ENCODE assay signal across 13 cellular contexts in genomic region chr17:36942631-36943125, GRCh38. TPM values are rescaled to one million over a fixed set of nuclear protein-coding genes. Genes with fewer than 3 reads are reported as not detected.
DNase-seq lines count a peak whose midpoint lies in the region; ATAC-seq and TF ChIP-seq lines count a peak whose summit lies in the region.
"Had no signal": no experiment of that assay in that cellular context is flagged by ENCODE, and none has a peak within 500 bp of the region (broad histone marks: within the 10 kb centered on the region; RNA-seq: fewer than 3 reads in every experiment).

No MANE protein-coding gene starts in this region.

- peaks cover 52% of the 10 kb centered on the region for H3F3A ChIP-seq in GM23338 (replicated peaks; ENCODE audit: low read depth)

- H3K79me2 ChIP-seq in GM23338 (replicated peaks; ENCODE audit: insufficient read depth) = no peaks in the 10 kb centered on the region

- no peak overlapping the region for H3K9ac ChIP-seq in BLaER1 treated with 17β-estradiol and CSF1 and Interleukin-3, amounts not matched to agents 10 nM and 100 nM
- H3K9ac ChIP-seq in neuronal stem cell (ENCODE audit: low read depth, low read length, poor library complexity) = peak overlapping the region; percentile 12
- H3K9ac ChIP-seq: KMS-11 had no signal

- H2BK12ac ChIP-seq in neuronal stem cell (ENCODE audit: low read length) = peak overlapping the region; percentile 24

- peaks cover 22 to 50% (median 38%) of the 10 kb centered on the region in 11 experiments for H3K9me3 ChIP-seq in BLaER1 treated with 17β-estradiol and CSF1 and Interleukin-3, amounts not matched to agents 10 nM and 100 nM (replicated peaks in 1 of 11)
- H3K9me3 ChIP-seq in esophagus muscularis mucosa = no peaks in the 10 kb centered on the region
- H3K9me3 ChIP-seq in neuronal stem cell (replicated peaks in 1 of 2; ENCODE audit: control insufficient read depth in 2 of 2, insufficient read depth in 1 of 2, low read depth in 1 of 2, low read length in 2 of 2) = peaks cover 0 to 4% of the 10 kb centered on the region in 2 donors

- H3K4me1 Mint-ChIP-seq in GM23338 = peaks cover 70% of the 10 kb centered on the region

- H3K4me3 Mint-ChIP-seq in GM23338 = peak overlapping the region; percentile 47

- peak overlapping the region; percentile 73 for H4K8ac ChIP-seq in neuronal stem cell (ENCODE audit: low read depth, low read length)

- H3K27ac Mint-ChIP-seq in GM23338 = no peak overlapping the region

- TF ChIP-seq POLR2A in esophagus muscularis mucosa (IDR thresholded peaks at IDR 0.05; ENCODE audit: low read depth) = no peak

- peaks cover 11% of the 10 kb centered on the region; the same call in 2 of the 3 replicates for H3K9me3 Mint-ChIP-seq in GM23338

- peak overlapping the region; percentile 70 for H2AK5ac ChIP-seq in neuronal stem cell (ENCODE audit: low read depth, low read length)

- H3K79me1 ChIP-seq in neuronal stem cell (ENCODE audit: low read depth, low read length) = no peaks in the 10 kb centered on the region

- no peak overlapping the region for H2AFZ ChIP-seq in GM23338
- peak overlapping the region; percentile 86 for H2AFZ ChIP-seq in neuronal stem cell (ENCODE audit: low read length)

- intact Hi-C loops in esophagus muscularis mucosa (cut with DNase I) = no loop called here

- no peak overlapping the region for H3K4ac ChIP-seq in neuronal stem cell (ENCODE audit: low read length)

- H3K27ac ChIP-seq in BLaER1 treated with 17β-estradiol and CSF1 and Interleukin-3, amounts not matched to agents 10 nM and 100 nM = no peak overlapping the region
- no peak overlapping the region for H3K27ac ChIP-seq in GM23338 (ENCODE audit: low read depth)
- H3K27ac ChIP-seq in esophagus muscularis mucosa (replicated peaks in 1 of 4) = no peak overlapping the region
- H3K27ac ChIP-seq in neuronal stem cell (replicated peaks; ENCODE audit: low read length) = no peak overlapping the region
- H3K27ac ChIP-seq: KMS-11 had no signal

- peaks cover 100% of the 10 kb centered on the region for H3K27me3 Mint-ChIP-seq in GM23338 (ENCODE audit: insufficient read depth, low read depth, poor library complexity)

- peaks cover 2% of the 10 kb centered on the region; the same call in 1 of the 3 replicates for H3K36me3 Mint-ChIP-seq in GM23338 (ENCODE audit: low read depth)

- peaks cover 6 to 63% (median 41%) of the 10 kb centered on the region in 11 experiments; a peak in 20 of 22 replicates for H4K20me1 ChIP-seq in BLaER1 treated with 17β-estradiol and CSF1 and Interleukin-3, amounts not matched to agents 10 nM and 100 nM
- H4K20me1 ChIP-seq in GM23338 (replicated peaks; ENCODE audit: insufficient read depth) = peaks cover 4% of the 10 kb centered on the region; the same call in 1 of the 2 replicates

- H3K18ac ChIP-seq in neuronal stem cell (ENCODE audit: low read length) = peak overlapping the region; percentile 75

- TF ChIP-seq CTCF in GM23338 (conservative IDR thresholded peaks at IDR 0.05; ENCODE audit: low read depth in 2 of 2) (no peak), esophagus muscularis mucosa (IDR thresholded peaks at IDR 0.05) (no peak)

- peaks cover 99 to 100% (median 100%) of the 10 kb centered on the region in 11 experiments for H3K27me3 ChIP-seq in BLaER1 treated with 17β-estradiol and CSF1 and Interleukin-3, amounts not matched to agents 10 nM and 100 nM
- peaks cover 100% of the 10 kb centered on the region for H3K27me3 ChIP-seq in GM23338 (ENCODE audit: insufficient read depth)
- H3K27me3 ChIP-seq in esophagus muscularis mucosa = peaks cover 43 to 100% (median 93%) of the 10 kb centered on the region in 4 donors
- H3K27me3 ChIP-seq in neuronal stem cell (ENCODE audit: control insufficient read depth in 3 of 3, insufficient read depth in 3 of 3, low read depth in 1 of 3, low read length in 3 of 3) = peaks cover 73 to 100% (median 92%) of the 10 kb centered on the region in 3 experiments

- peak overlapping the region in 7 of 10 experiments; percentile 27 to 47 (median 39); a peak in 12 of 20 replicates for H3K4me3 ChIP-seq in BLaER1 treated with 17β-estradiol and CSF1 and Interleukin-3, amounts not matched to agents 10 nM and 100 nM
- H3K4me3 ChIP-seq in GM23338 (peak overlapping the region; percentile 55), esophagus muscularis mucosa (peak overlapping the region; percentile 10 to 42 (median 28)), neuronal stem cell (ENCODE audit: low read length in 2 of 2) (peak overlapping the region in 1 of 2 donors; percentile 23)

- TF ChIP-seq EP300 in esophagus muscularis mucosa (IDR thresholded peaks at IDR 0.05) = no peak

- WGBS in esophagus muscularis mucosa = 4% methylated on average over 24 of the region's 59 CpGs
- WGBS in neuronal stem cell (ENCODE audit: extremely low coverage in 2 of 2, insufficient read length in 2 of 2, insufficient replicate concordance in 1 of 2), 2 donors = no CpG with 5 or more reads among the region's 59 CpGs

- peaks cover 3 to 14% (median 8%) of the 10 kb centered on the region in 10 experiments for H3K4me1 ChIP-seq in BLaER1 treated with 17β-estradiol and CSF1 and Interleukin-3, amounts not matched to agents 10 nM and 100 nM
- H3K4me1 ChIP-seq in GM23338 (ENCODE audit: insufficient read depth) (peaks cover 90% of the 10 kb centered on the region), esophagus muscularis mucosa (peaks cover 32 to 51% (median 40%) of the 10 kb centered on the region in 4 donors), neuronal stem cell (ENCODE audit: control insufficient read depth in 2 of 2, insufficient read depth in 1 of 2, low read depth in 1 of 2, low read length in 2 of 2) (peaks cover 6 to 11% of the 10 kb centered on the region in 2 donors)

- peak; percentile 2; the same call in 2 of the 3 replicates for ATAC-seq in GM23338

- no peak overlapping the region for H4K91ac ChIP-seq in neuronal stem cell (ENCODE audit: low read depth, low read length, poor library complexity)

- no peak overlapping the region for H3K4me2 ChIP-seq in BLaER1 treated with 17β-estradiol and CSF1 and Interleukin-3, amounts not matched to agents 10 nM and 100 nM
- H3K4me2 ChIP-seq in GM23338 (peak overlapping the region; percentile 86), neuronal stem cell (ENCODE audit: insufficient read depth, low read length, poor library complexity, severe bottlenecking) (peak overlapping the region; percentile 63)
- H3K4me2 ChIP-seq: KMS-11 had no signal

- H2BK120ac ChIP-seq in neuronal stem cell (ENCODE audit: low read depth, low read length) = no peak overlapping the region

- DNase-seq in GM23338 (ENCODE audit: low spot score) = no peak
- DNase-seq in esophagus muscularis mucosa (ENCODE audit: extremely low spot score) = no peak
- no peak for DNase-seq in neuronal stem cell (ENCODE audit: low spot score)
- no peak for DNase-seq in dermis blood vessel endothelial cell
- DNase-seq in NCI-H1694 (lab: John Stamatoyannopoulos, UW) = no peak
- no peak for DNase-seq in NCI-H1930 (lab: John Stamatoyannopoulos, UW)
- no peak for DNase-seq in activated CD4-positive, alpha-beta T cell treated with anti-CD3 and anti-CD28 coated beads, Interleukin-2, amount 50 U/mL, for 48 hours
- DNase-seq: NCI-H1694 treated with DMSO at 0.1 percent for 48 hours, NCI-H526 treated with DMSO at 0.1 percent for 48 hours had no signal

- no peak overlapping the region for H2BK5ac ChIP-seq in neuronal stem cell (ENCODE audit: low read length)

- no peaks in the 10 kb centered on the region for H3K9me2 ChIP-seq in GM23338 (ENCODE audit: insufficient read depth)

- H2BK15ac ChIP-seq in neuronal stem cell (ENCODE audit: low read length) = peak overlapping the region; percentile 16

- H3K36me3 ChIP-seq in BLaER1 treated with 17β-estradiol and CSF1 and Interleukin-3, amounts not matched to agents 10 nM and 100 nM = 0 out of 22 replicates have a peak, but pooled peaks cover 0 to 5% (median 0%) of the 10 kb centered on the region in 11 experiments
- H3K36me3 ChIP-seq in GM23338 (ENCODE audit: insufficient read depth) (no peaks in the 10 kb centered on the region), esophagus muscularis mucosa (no peaks in the 10 kb centered on the region), neuronal stem cell (replicated peaks in 1 of 2; ENCODE audit: control insufficient read depth in 2 of 2, insufficient read depth in 2 of 2, low read length in 2 of 2) (no peaks in the 10 kb centered on the region)

- H3K23ac ChIP-seq in neuronal stem cell (ENCODE audit: low read depth, low read length, poor library complexity) = peak overlapping the region; percentile 90

- H3K14ac ChIP-seq in neuronal stem cell (ENCODE audit: low read length) = no peak overlapping the region

RNA-seq across cellular contexts. Expression of gene LHX1, which starts 5.4 kb away (rescaled TPM):
- 0.52 and 0.58 TPM in 2 replicates for total RNA-seq in GM23338 (2014; rRNA removed; shearing (Covaris generic))
- polyA plus RNA-seq in GM23338 (2016; fragmentation: Nextera tagmentation; extraction: Ambion mirVana) = 0.74 and 1.1 TPM in 2 replicates
- total RNA-seq in esophagus muscularis mucosa (not detected), dermis blood vessel endothelial cell (0.17 TPM in 1 of 2 replicates, not detected in the other)
- polyA plus RNA-seq in neuronal stem cell (2013, experiment 1 of 2) = 0.04 TPM
- 0.06 TPM for polyA plus RNA-seq in neuronal stem cell (2013, experiment 2 of 2)
- total RNA-seq: aorta, mucosa of gallbladder had no signal
- polyA plus RNA-seq: aorta had no signal

RNA-seq across cellular contexts. Expression of gene AATF, which starts 6.1 kb away (rescaled TPM):
- total RNA-seq in GM23338 (2014; rRNA removed; shearing (Covaris generic)) = 40.2 and 53.7 TPM in 2 replicates
- polyA plus RNA-seq in GM23338 (2016; fragmentation: Nextera tagmentation; extraction: Ambion mirVana) = 64.1 and 71.2 TPM in 2 replicates
- total RNA-seq in esophagus muscularis mucosa (10 to 100 TPM; 37.8 to 55.7 (median 45.3) TPM), dermis blood vessel endothelial cell (23.5 and 26.7 TPM in 2 replicates)
- 58.6 TPM for polyA plus RNA-seq in neuronal stem cell (2013, experiment 1 of 2)
- polyA plus RNA-seq in neuronal stem cell (2013, experiment 2 of 2) = 62.9 TPM

Comparison
In these comparisons a context has a peak if more than half of its experiments do, and no peak if none do; other contexts are left out.
1. H3K4me2 ChIP-seq: peak in GM23338 (single experiment) and neuronal stem cell (single experiment); none in BLaER1 treated with 17β-estradiol and CSF1 and Interleukin-3, amounts not matched to agents 10 nM and 100 nM (0 of 11).